ENCODE assay signal across 10 cellular contexts in genomic region chr18:67265464-67266245, GRCh38.
DNase-seq lines count a peak whose midpoint lies in the region; ATAC-seq lines count a peak whose summit lies in the region.
"Had no signal": no experiment of that assay in that cellular context is flagged by ENCODE, and none has a peak within 500 bp of the region (broad histone marks: within the 10 kb centered on the region; RNA-seq: fewer than 3 reads in every experiment).

No MANE protein-coding gene starts in this region.

- peaks cover 0 to 2% of the 10 kb centered on the region in 2 donors for H3K9me3 Mint-ChIP-seq in activated T-cell treated with anti-CD3 and anti-CD28 coated beads, Interleukin-2, amount 50 U/mL, for 72 hours
- no peaks in the 10 kb centered on the region for H3K9me3 Mint-ChIP-seq in activated T-cell treated with anti-CD3 and anti-CD28 coated beads, Interleukin-2, amount 50 U/mL, for 24 hours
- H3K9me3 Mint-ChIP-seq in stimulated activated naive CD8-positive, alpha-beta T cell treated with anti-CD3 and anti-CD28 coated beads, Interleukin-15, amount 100 ng/mL, for 72 hours, result peaks cover 0 to 12% of the 10 kb centered on the region in 2 donors
- H3K9me3 Mint-ChIP-seq: IgD-negative memory B cell, naive B cell had no signal

- no peaks in the 10 kb centered on the region for H3K27me3 ChIP-seq in SJSA1 (replicated peaks)

- ATAC-seq in activated T-cell treated with anti-CD3 and anti-CD28 coated beads, Interleukin-2, amount 50 U/mL, for 72 hours (replicated peaks in 1 of 2), result peak; percentile 37 to 50
- ATAC-seq in stimulated activated naive CD8-positive, alpha-beta T cell treated with anti-CD3 and anti-CD28 coated beads, Interleukin-15, amount 100 ng/mL, for 72 hours, result peak; percentile 58
- no peak for ATAC-seq in HG03520 (IDR thresholded peaks at IDR 0.05; ENCODE audit: unreplicated experiment)

- peak overlapping the region; percentile 85 for H3K27ac ChIP-seq in SJSA1

- H3K4me1 Mint-ChIP-seq in activated T-cell treated with anti-CD3 and anti-CD28 coated beads, Interleukin-2, amount 50 U/mL, for 72 hours (ENCODE audit: low read depth), result peaks cover 38% of the 10 kb centered on the region
- peaks cover 66% of the 10 kb centered on the region for H3K4me1 Mint-ChIP-seq in activated T-cell treated with anti-CD3 and anti-CD28 coated beads, Interleukin-2, amount 50 U/mL, for 24 hours (ENCODE audit: low read depth)
- peaks cover 68% of the 10 kb centered on the region for H3K4me1 Mint-ChIP-seq in stimulated activated naive CD8-positive, alpha-beta T cell treated with anti-CD3 and anti-CD28 coated beads, Interleukin-15, amount 100 ng/mL, for 72 hours
- H3K4me1 Mint-ChIP-seq: IgD-negative memory B cell, naive B cell had no signal

- no peaks in the 10 kb centered on the region for H3K36me3 ChIP-seq in SJSA1

- H3K4me1 ChIP-seq in SJSA1 (replicated peaks), result peaks cover 23% of the 10 kb centered on the region

- H3K27me3 Mint-ChIP-seq in activated T-cell treated with anti-CD3 and anti-CD28 coated beads, Interleukin-2, amount 50 U/mL, for 72 hours (ENCODE audit: low read depth), result peaks cover 10% of the 10 kb centered on the region
- H3K27me3 Mint-ChIP-seq in activated T-cell treated with anti-CD3 and anti-CD28 coated beads, Interleukin-2, amount 50 U/mL, for 24 hours, result no peaks in the 10 kb centered on the region
- H3K27me3 Mint-ChIP-seq in stimulated activated naive CD8-positive, alpha-beta T cell treated with anti-CD3 and anti-CD28 coated beads, Interleukin-15, amount 100 ng/mL, for 72 hours, result no peaks in the 10 kb centered on the region
- H3K27me3 Mint-ChIP-seq: IgD-negative memory B cell had no signal

- H3K4me3 Mint-ChIP-seq in activated T-cell treated with anti-CD3 and anti-CD28 coated beads, Interleukin-2, amount 50 U/mL, for 72 hours, result peak overlapping the region; percentile 4 to 11
- H3K4me3 Mint-ChIP-seq in activated T-cell treated with anti-CD3 and anti-CD28 coated beads, Interleukin-2, amount 50 U/mL, for 24 hours, result no peak overlapping the region
- H3K4me3 Mint-ChIP-seq in stimulated activated naive CD8-positive, alpha-beta T cell treated with anti-CD3 and anti-CD28 coated beads, Interleukin-15, amount 100 ng/mL, for 72 hours, result peak overlapping the region; percentile 7 to 13
- H3K4me3 Mint-ChIP-seq: naive B cell had no signal

- no peak for DNase-seq in activated T-cell treated with anti-CD3 and anti-CD28 coated beads, Interleukin-2, amount 50 U/mL, for 72 hours
- DNase-seq in activated T-cell treated with anti-CD3 and anti-CD28 coated beads, Interleukin-2, amount 50 U/mL, for 24 hours, result no peak
- DNase-seq in SJSA1 (ENCODE audit: low read depth in 1 of 2, low spot score in 2 of 2) (peak in 1 of 2 experiments; percentile 78), fibroblast of gingiva (ENCODE audit: low read depth) (peak; percentile 90), cerebellum (ENCODE audit: low spot score) (no peak), DMS 273 (lab: John Stamatoyannopoulos, UW; ENCODE audit: unreplicated experiment) (no peak)
- no peak for DNase-seq in stimulated activated naive CD8-positive, alpha-beta T cell treated with anti-CD3 and anti-CD28 coated beads, Interleukin-15, amount 100 ng/mL, for 72 hours
- DNase-seq: naive B cell had no signal

- no peaks in the 10 kb centered on the region for H3K36me3 Mint-ChIP-seq in activated T-cell treated with anti-CD3 and anti-CD28 coated beads, Interleukin-2, amount 50 U/mL, for 72 hours (ENCODE audit: insufficient read depth in 2 of 2)
- no peaks in the 10 kb centered on the region for H3K36me3 Mint-ChIP-seq in activated T-cell treated with anti-CD3 and anti-CD28 coated beads, Interleukin-2, amount 50 U/mL, for 24 hours (ENCODE audit: low read depth)
- H3K36me3 Mint-ChIP-seq: IgD-negative memory B cell, naive B cell had no signal

- no peak overlapping the region for H3K27ac Mint-ChIP-seq in activated T-cell treated with anti-CD3 and anti-CD28 coated beads, Interleukin-2, amount 50 U/mL, for 72 hours
- no peak overlapping the region for H3K27ac Mint-ChIP-seq in activated T-cell treated with anti-CD3 and anti-CD28 coated beads, Interleukin-2, amount 50 U/mL, for 24 hours
- H3K27ac Mint-ChIP-seq in stimulated activated naive CD8-positive, alpha-beta T cell treated with anti-CD3 and anti-CD28 coated beads, Interleukin-15, amount 100 ng/mL, for 72 hours, result no peak overlapping the region
- H3K27ac Mint-ChIP-seq: IgD-negative memory B cell, naive B cell had no signal

- no peak overlapping the region for H3K4me3 ChIP-seq in SJSA1

- no peaks in the 10 kb centered on the region for H3K9me3 ChIP-seq in SJSA1 (replicated peaks)
